28 cellular contexts compared by ENCODE assay signal in the genomic region with DNA sequence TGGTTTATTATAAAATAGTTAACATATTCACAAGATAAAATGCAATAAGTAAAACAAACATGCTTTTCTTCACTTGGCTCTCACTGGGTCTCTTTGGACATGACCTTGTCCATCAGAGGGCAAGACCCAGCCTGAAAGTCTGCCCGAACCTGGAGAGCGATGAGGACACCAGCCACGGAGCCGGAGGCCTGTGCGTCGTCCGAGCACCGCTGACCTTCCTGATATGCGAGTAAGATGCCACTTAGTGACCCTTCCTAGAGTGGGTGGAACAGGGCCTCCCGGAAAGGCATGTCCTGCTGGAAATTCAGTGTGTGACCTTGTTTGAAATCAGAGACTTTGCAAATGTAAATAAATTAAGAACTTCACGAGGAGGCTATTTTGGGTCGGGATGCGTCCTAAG. TPM values are rescaled to one million over a fixed set of nuclear protein-coding genes. Genes with fewer than 3 reads are reported as not detected.
"Had no signal": no experiment of that assay in that cellular context is flagged by ENCODE, and none has a peak within 500 bp of the region (broad histone marks: within the 10 kb centered on the region; RNA-seq: fewer than 3 reads in every experiment).

No MANE protein-coding gene starts in this region.

- H3K36me3 Mint-ChIP-seq: naive thymus-derived CD4-positive, alpha-beta T cell; natural killer cell; stimulated activated effector memory CD8-positive, alpha-beta T cell treated with anti-CD3 and anti-CD28 coated beads, Interleukin-12 subunit alpha, Interleukin-12 subunit beta, amount 100 ng/mL, for 72 hours; stimulated activated naive B cell treated with anti-CD40 and anti-IgM and Interleukin-4, amounts not matched to agents 10 μg/mL and 1 μg/mL and 100 μg/mL, for 72 hours had no signal

- H3K4me1 Mint-ChIP-seq: naive thymus-derived CD4-positive, alpha-beta T cell; natural killer cell; nephron; stimulated activated effector memory CD8-positive, alpha-beta T cell treated with anti-CD3 and anti-CD28 coated beads, Interleukin-12 subunit alpha, Interleukin-12 subunit beta, amount 100 ng/mL, for 72 hours; stimulated activated naive B cell treated with anti-CD40 and anti-IgM and Interleukin-4, amounts not matched to agents 10 μg/mL and 1 μg/mL and 100 μg/mL, for 72 hours had no signal

- H3K9ac ChIP-seq: parathyroid adenoma had no signal

- H3K9me3 ChIP-seq: neutrophil, ovary, psoas muscle, stomach, thoracic aorta, thyroid gland, tibial nerve, upper lobe of left lung, vagina had no signal

- H3K4me3 Mint-ChIP-seq: naive thymus-derived CD4-positive, alpha-beta T cell; natural killer cell; nephron; stimulated activated effector memory CD8-positive, alpha-beta T cell treated with anti-CD3 and anti-CD28 coated beads, Interleukin-12 subunit alpha, Interleukin-12 subunit beta, amount 100 ng/mL, for 72 hours; stimulated activated naive B cell treated with anti-CD40 and anti-IgM and Interleukin-4, amounts not matched to agents 10 μg/mL and 1 μg/mL and 100 μg/mL, for 72 hours; stimulated activated naive CD8-positive, alpha-beta T cell treated with anti-CD3 and anti-CD28 coated beads, Interleukin-15, Interleukin-2, amounts not matched to agents 100 ng/mL and 50 ng/mL, for 24 hours had no signal

- H3K27ac Mint-ChIP-seq: naive thymus-derived CD4-positive, alpha-beta T cell; natural killer cell; nephron; progenitor cell of endocrine pancreas; stimulated activated effector memory CD8-positive, alpha-beta T cell treated with anti-CD3 and anti-CD28 coated beads, Interleukin-12 subunit alpha, Interleukin-12 subunit beta, amount 100 ng/mL, for 72 hours; stimulated activated naive B cell treated with anti-CD40 and anti-IgM and Interleukin-4, amounts not matched to agents 10 μg/mL and 1 μg/mL and 100 μg/mL, for 72 hours; stimulated activated naive CD8-positive, alpha-beta T cell treated with anti-CD3 and anti-CD28 coated beads, Interleukin-15, Interleukin-2, amounts not matched to agents 100 ng/mL and 50 ng/mL, for 24 hours had no signal

- H3K27me3 Mint-ChIP-seq: stimulated activated naive B cell treated with anti-CD40 and anti-IgM and Interleukin-4, amounts not matched to agents 10 μg/mL and 1 μg/mL and 100 μg/mL, for 72 hours; stimulated activated naive CD8-positive, alpha-beta T cell treated with anti-CD3 and anti-CD28 coated beads, Interleukin-15, Interleukin-2, amounts not matched to agents 100 ng/mL and 50 ng/mL, for 24 hours had no signal

- H3K36me3 ChIP-seq: neutrophil, ovary, stomach, thoracic aorta, thyroid gland, tibial nerve, upper lobe of left lung, vagina had no signal

- FAIRE-seq: small intestine, urothelium cell line had no signal

- H3K79me2 ChIP-seq: parathyroid adenoma had no signal

- H3K9me3 Mint-ChIP-seq: stimulated activated naive CD8-positive, alpha-beta T cell treated with anti-CD3 and anti-CD28 coated beads, Interleukin-15, Interleukin-2, amounts not matched to agents 100 ng/mL and 50 ng/mL, for 24 hours had no signal

- H2AFZ ChIP-seq: parathyroid adenoma had no signal

- H3K27me3 ChIP-seq: neutrophil, ovary, thyroid gland, tibial nerve, upper lobe of left lung, vagina had no signal

- ATAC-seq: natural killer cell; psoas muscle; right cardiac atrium; sciatic nerve; stimulated activated naive B cell treated with anti-CD40 and anti-IgM and Interleukin-4, amounts not matched to agents 10 μg/mL and 1 μg/mL and 100 μg/mL, for 72 hours had no signal

- H3K4me1 ChIP-seq: parathyroid adenoma, psoas muscle, thyroid gland, tibial nerve, upper lobe of left lung, vagina had no signal

- H3K4me3 ChIP-seq: ovary, psoas muscle, stomach, thoracic aorta, thyroid gland, tibial nerve, upper lobe of left lung, vagina had no signal

- H3K27ac ChIP-seq: neutrophil, ovary, parathyroid adenoma, psoas muscle, stomach, thoracic aorta, thyroid gland, tibial nerve, upper lobe of left lung, vagina had no signal

- DNase-seq: naive thymus-derived CD4-positive, alpha-beta T cell; natural killer cell; nucleus accumbens; ovary; posterior cingulate gyrus; psoas muscle; right cardiac atrium; small intestine; stimulated activated CD4-positive, alpha-beta T cell treated with anti-CD3 and anti-CD28 coated beads, Interleukin-15, amount 100 ng/mL, for 24 hours; stimulated activated CD4-positive, alpha-beta T cell treated with anti-CD3 and anti-CD28 coated beads, Interleukin-2, amount 100 ng/mL, for 24 hours; stimulated activated CD4-positive, alpha-beta T cell treated with anti-CD3 and anti-CD28 coated beads, Interleukin-2, amount 100 ng/mL, for 48 hours; stimulated activated CD4-positive, alpha-beta T cell treated with anti-CD3 and anti-CD28 coated beads, Interleukin-4, amount 100 ng/mL, for 24 hours; stimulated activated naive B cell treated with anti-CD40 and anti-IgM and Interleukin-4, amounts not matched to agents 10 μg/mL and 1 μg/mL and 100 μg/mL, for 72 hours; stimulated activated naive CD4-positive, alpha-beta T cell treated with Interleukin-2 at 50 U/mL for 16 hours; stomach; thyroid gland had no signal

RNA-seq across cellular contexts. Expression of gene IRX2, which starts 52.9 kb away (rescaled TPM):
- total RNA-seq: naive thymus-derived CD4-positive, alpha-beta T cell; natural killer cell; tibial nerve had no signal
- polyA plus RNA-seq: naive thymus-derived CD4-positive, alpha-beta T cell had no signal
